8 cellular contexts compared by ENCODE assay signal in the genomic region with DNA sequence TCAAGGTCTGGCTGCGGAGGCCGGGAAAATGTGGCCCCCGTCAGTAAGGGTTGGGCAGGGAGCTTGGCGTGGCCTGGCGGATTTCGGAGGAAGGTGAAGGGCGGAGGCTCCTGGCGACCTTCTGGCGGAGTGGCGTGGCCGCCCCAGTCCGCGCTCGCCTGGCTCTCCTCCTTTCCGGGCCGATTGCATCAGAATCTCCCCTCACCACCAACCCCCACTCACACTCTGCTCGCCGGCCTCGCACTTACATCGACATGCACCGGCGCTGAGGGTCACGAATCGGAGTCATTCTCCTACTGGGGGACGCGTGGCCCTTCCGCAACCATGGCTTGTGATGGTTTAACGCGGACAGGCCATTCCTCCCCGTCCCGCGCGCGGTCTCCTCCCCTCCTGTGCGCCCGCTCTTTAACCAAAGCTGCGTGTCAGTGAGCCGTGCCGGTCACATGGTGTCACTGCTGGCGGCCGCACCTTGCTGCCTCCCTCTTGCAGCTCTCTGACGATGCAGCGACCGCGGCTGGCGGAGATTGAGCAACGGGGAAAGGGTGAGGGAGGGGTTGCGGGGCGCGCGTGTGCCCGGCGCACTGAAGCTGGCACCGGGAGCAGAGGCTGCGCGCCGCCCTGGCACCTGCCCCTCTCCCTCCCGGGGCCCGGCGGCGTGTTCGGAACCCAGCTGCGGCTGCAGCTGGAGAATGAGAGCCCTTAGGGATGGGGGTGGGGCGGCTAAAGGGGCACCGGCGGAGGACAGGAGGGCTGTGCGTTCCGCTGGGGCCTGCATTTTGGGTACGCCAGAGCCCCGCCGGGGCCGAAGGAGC. TPM values are rescaled to one million over a fixed set of nuclear protein-coding genes. Genes with fewer than 3 reads are reported as not detected.
A peak's percentile ranks its signal among the peaks of the same experiment; 100 is the strongest.
DNase-seq lines count a peak whose midpoint lies in the region; ATAC-seq, FAIRE-seq and TF ChIP-seq lines count a peak whose summit lies in the region.

Gene SLC38A1 (minus strand): TSS at position 427 of the 812 bp plus-strand sequence. CDS start 29,243 bp downstream, outside the sequence.

- CTCF ChIA-PET in A549 (lab: Yijun Ruan, JAX): interaction anchor here (0.6 to 1.3 kb wide), 4 partner anchors 278 to 1118 kb away, joined by 3 to 4 read pairs (median 3); no protein-coding TSS in a partner anchor

- no peak for TF ChIP-seq CTCF in A549 (IDR thresholded peaks at IDR 0.05)

- POLR2A ChIA-PET in A549 (lab: Yijun Ruan, JAX): interaction anchor here (0.6 to 3.0 kb wide), 13 partner anchors 32 to 811 kb away, joined by 3 to 18 read pairs (median 4); partner anchors contain the start of genes AMIGO2 and SCAF11

- H3K4me2 ChIP-seq in A549: peak within 1 kb of the TSS; percentile 92

- no peak for FAIRE-seq in A549 (lab: Jason Lieb, UNC)

- WGBS in A549 (ENCODE audit: missing lambda C conversion rate): 1% methylated on average over 27 of the region's 72 CpGs

- ATAC-seq in A549: peak; percentile 87 to 89
- ATAC-seq in HG03064 (IDR thresholded peaks at IDR 0.05; ENCODE audit: low read depth, unreplicated experiment): peak; percentile 66

- peak in 1 of 2 experiments; percentile 42; a peak in 1 of 5 replicates for TF ChIP-seq RAD21 in A549 (conservative IDR thresholded peaks at IDR 0.05 in 1 of 2, IDR thresholded peaks at IDR 0.05 in 1 of 2)

- peak; percentile 42 for TF ChIP-seq POLR2A in A549 (IDR thresholded peaks at IDR 0.05; ENCODE audit: low read length)
- TF ChIP-seq POLR2A in GM18526 (IDR thresholded peaks at IDR 0.05; ENCODE audit: extremely low read depth, insufficient read length): peak; percentile 80

- no peak for TF ChIP-seq EP300 in A549 (IDR thresholded peaks at IDR 0.05)

- H3K27ac ChIP-seq in A549 (peak within 1 kb of the TSS; percentile 94 to 95), layer of hippocampus (ENCODE audit: low read depth, low read length) (peak within 1 kb of the TSS; percentile 48)

- no peaks in the 10 kb centered on the region for H3K27me3 ChIP-seq in layer of hippocampus (ENCODE audit: control insufficient read depth, insufficient read depth, low read length)

- DNase-seq in A549 (ENCODE audit: low read depth in 1 of 2, low spot score in 1 of 2) (peak; percentile 88 to 93), NCI-H2107 treated with DMSO at 0.1 percent for 48 hours (lab: John Stamatoyannopoulos, UW; ENCODE audit: unreplicated experiment) (peak; percentile 70), cerebellar cortex (ENCODE audit: low spot score) (peak; percentile 90)
- DNase-seq in activated CD4-positive, CD25-positive, alpha-beta regulatory T cell treated with anti-CD3 and anti-CD28 coated beads, Interleukin-2, amount 50 U/mL, for 16 hours (ENCODE audit: low read depth, low spot score): peak; percentile 71
- DNase-seq in stimulated activated CD4-positive, alpha-beta T cell treated with anti-CD3 and anti-CD28 coated beads, Interleukin-1b, Interleukin-23, amount 100 ng/mL, for 4 hours (ENCODE audit: low read depth in 2 of 2): peak; percentile 70 to 75

- H3K4me1 ChIP-seq in A549: peaks cover 37% of the 10 kb centered on the region

- H3K4me3 ChIP-seq in A549: peak within 1 kb of the TSS; percentile 66

- H3K9me3 ChIP-seq in A549: no peaks in the 10 kb centered on the region

TF ChIP-seq in A549, 52 proteins besides CTCF, POLR2A, EP300 and RAD21 (continues in another document):
- TF ChIP-seq FOSL2 (IDR thresholded peaks at IDR 0.05) (no peak), FOSL2 (CRISPR knock-in tag; IDR thresholded peaks at IDR 0.05) (0 out of 2 replicates have a peak, but pooled peaks have one; percentile 2), HOXA7 (CRISPR knock-in tag; IDR thresholded peaks at IDR 0.05) (no peak), KDM5A (IDR thresholded peaks at IDR 0.05) (no peak), CEBPB (IDR thresholded peaks at IDR 0.05) (peak; percentile 72 to 88), JUNB (IDR thresholded peaks at IDR 0.05) (no peak), EHF (CRISPR knock-in tag; IDR thresholded peaks at IDR 0.05) (no peak; the same call in 1 of the 2 replicates), HOXB5 (CRISPR knock-in tag; IDR thresholded peaks at IDR 0.05) (peak; percentile 58; the same call in 1 of the 2 replicates), ESRRA (IDR thresholded peaks at IDR 0.05; ENCODE audit: borderline replicate concordance, low read length) (no peak), MAX (IDR thresholded peaks at IDR 0.05) (peak; percentile 97), CBX2 (IDR thresholded peaks at IDR 0.05; ENCODE audit: borderline replicate concordance, low read depth) (no peak), RNF2 (IDR thresholded peaks at IDR 0.05; ENCODE audit: borderline replicate concordance, low read depth) (0 out of 2 replicates have a peak, but pooled peaks have one; percentile 50), GATA3 (IDR thresholded peaks at IDR 0.05; ENCODE audit: borderline replicate concordance) (peak; percentile 29), ZNF302 (CRISPR knock-in tag; IDR thresholded peaks at IDR 0.05) (no peak), HDAC2 (IDR thresholded peaks at IDR 0.05) (peak; percentile 75; the same call in 1 of the 2 replicates), RFX5 (IDR thresholded peaks at IDR 0.05) (no peak), HMGXB4 (CRISPR knock-in tag; IDR thresholded peaks at IDR 0.05; ENCODE audit: borderline replicate concordance) (peak; percentile 24; the same call in 1 of the 2 replicates), JUN (IDR thresholded peaks at IDR 0.05) (peak; percentile 59 to 89; a peak in 4 of 5 replicates), E2F6 (IDR thresholded peaks at IDR 0.05; ENCODE audit: borderline replicate concordance, low read depth) (peak; percentile 91), EHMT2 (IDR thresholded peaks at IDR 0.05; ENCODE audit: low read depth) (no peak), TFCP2L1 (CRISPR knock-in tag; IDR thresholded peaks at IDR 0.05) (peak; percentile 55; the same call in 1 of the 2 replicates), SMC3 (IDR thresholded peaks at IDR 0.05) (peak; percentile 23; the same call in 2 of the 3 replicates), PBX3 (IDR thresholded peaks at IDR 0.05) (peak; percentile 49; the same call in 1 of the 2 replicates), HOXB13 (CRISPR knock-in tag; IDR thresholded peaks at IDR 0.05; ENCODE audit: low read depth) (peak; percentile 49; the same call in 1 of the 2 replicates), RARB (CRISPR knock-in tag; IDR thresholded peaks at IDR 0.05) (no peak), CBX8 (IDR thresholded peaks at IDR 0.05) (no peak)
- TF ChIP-seq, protein P1, sequence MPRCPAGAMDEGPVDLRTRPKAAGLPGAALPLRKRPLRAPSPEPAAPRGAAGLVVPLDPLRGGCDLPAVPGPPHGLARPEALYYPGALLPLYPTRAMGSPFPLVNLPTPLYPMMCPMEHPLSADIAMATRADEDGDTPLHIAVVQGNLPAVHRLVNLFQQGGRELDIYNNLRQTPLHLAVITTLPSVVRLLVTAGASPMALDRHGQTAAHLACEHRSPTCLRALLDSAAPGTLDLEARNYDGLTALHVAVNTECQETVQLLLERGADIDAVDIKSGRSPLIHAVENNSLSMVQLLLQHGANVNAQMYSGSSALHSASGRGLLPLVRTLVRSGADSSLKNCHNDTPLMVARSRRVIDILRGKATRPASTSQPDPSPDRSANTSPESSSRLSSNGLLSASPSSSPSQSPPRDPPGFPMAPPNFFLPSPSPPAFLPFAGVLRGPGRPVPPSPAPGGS (IDR thresholded peaks at IDR 0.05): peak; percentile 73
- TF ChIP-seq, protein P2, sequence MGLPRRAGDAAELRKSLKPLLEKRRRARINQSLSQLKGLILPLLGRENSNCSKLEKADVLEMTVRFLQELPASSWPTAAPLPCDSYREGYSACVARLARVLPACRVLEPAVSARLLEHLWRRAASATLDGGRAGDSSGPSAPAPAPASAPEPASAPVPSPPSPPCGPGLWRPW (IDR thresholded peaks at IDR 0.05): no peak

RNA-seq across cellular contexts. Expression of gene SLC38A1, which starts in this region (rescaled TPM):
- polyA plus RNA-seq in A549 (2011; rRNA removed): 183 and 231 TPM in 2 replicates
- polyA plus RNA-seq in A549 (2012; cell fraction: cytosol; rRNA removed): 20.7 and 22.8 TPM in 2 replicates
- 14.9 and 21.2 TPM in 2 replicates for polyA plus RNA-seq in A549 (2012; cell fraction: nucleus; rRNA removed)
- polyA plus RNA-seq in A549 (2017; fragmentation: RNase III; extraction: RNeasy Plus Mini Kit Qiagen cat#74134 plus additional on column Dnase treatment): 61.6 to 63.9 TPM (median 62.7 TPM) in 3 replicates
- 193 and 209 TPM in 2 replicates for polyA minus RNA-seq in A549 (2011; rRNA and poly(A)+ RNA removed)

Comparison
In these comparisons a context has a peak if more than half of its experiments do, and no peak if none do; other contexts are left out.
1. Peak in every context shown above with its lines: DNase-seq, ATAC-seq, H3K4me3 ChIP-seq and H3K27ac ChIP-seq.